ENCODE assay signal across 8 cellular contexts in the genomic region with DNA sequence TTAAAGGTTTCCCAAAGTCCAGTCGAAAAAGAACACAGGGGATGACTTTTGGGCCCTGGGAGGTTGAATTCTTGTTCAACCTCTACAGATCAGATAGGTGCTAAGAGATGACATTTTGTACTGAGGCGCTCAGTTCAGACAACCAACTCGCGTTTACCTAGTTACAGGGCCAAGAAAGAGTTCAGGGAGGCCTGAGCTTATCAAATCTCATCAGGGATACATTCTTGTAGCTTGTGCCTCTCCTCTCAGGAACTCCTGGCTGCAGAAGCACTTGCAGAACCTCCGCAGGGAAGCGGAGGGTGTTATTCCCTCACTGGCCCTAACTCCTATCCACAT. TPM values are rescaled to one million over a fixed set of nuclear protein-coding genes. Genes with fewer than 3 reads are reported as not detected.
DNase-seq lines count a peak whose midpoint lies in the region; ATAC-seq and TF ChIP-seq lines count a peak whose summit lies in the region.

No MANE protein-coding gene starts in this region.

- no peaks in the 10 kb centered on the region for H3K27me3 ChIP-seq in CD8-positive, alpha-beta memory T cell (ENCODE audit: insufficient read depth, low read length, poor library complexity, severe bottlenecking)
- H3K27me3 ChIP-seq in PC-3 (ENCODE audit: low read length): no peaks in the 10 kb centered on the region
- H3K27me3 ChIP-seq in neuronal stem cell (ENCODE audit: control insufficient read depth in 3 of 3, insufficient read depth in 3 of 3, low read depth in 1 of 3, low read length in 3 of 3): no peaks in the 10 kb centered on the region

- ATAC-seq in PC-3: no peak

- peaks cover 19% of the 10 kb centered on the region for H3K4me1 ChIP-seq in CD8-positive, alpha-beta memory T cell (ENCODE audit: insufficient read depth, low read length)
- H3K4me1 ChIP-seq in PC-3 (ENCODE audit: insufficient read depth, low read length) (peaks cover 8% of the 10 kb centered on the region; the same call in 1 of the 2 replicates), neuronal stem cell (ENCODE audit: control insufficient read depth in 2 of 2, insufficient read depth in 1 of 2, low read depth in 1 of 2, low read length in 2 of 2) (peaks cover 0 to 4% of the 10 kb centered on the region in 2 donors)

- BruUV-seq in PC-3 (replicated peaks; lab: Mats Ljungman, UMichigan): no TSS peak

- WGBS in neuronal stem cell (ENCODE audit: extremely low coverage in 2 of 2, insufficient read length in 2 of 2, insufficient replicate concordance in 1 of 2), 2 donors: no CpG with 5 or more reads among the region's 6 CpGs

- H4K20me1 ChIP-seq in PC-3 (ENCODE audit: low read length): no peaks in the 10 kb centered on the region

- no peak overlapping the region for H3K23ac ChIP-seq in neuronal stem cell (ENCODE audit: low read depth, low read length, poor library complexity)

- peaks cover 11% of the 10 kb centered on the region for H3K79me1 ChIP-seq in neuronal stem cell (ENCODE audit: low read depth, low read length)

- H3K4me3 Mint-ChIP-seq in CD8-positive, alpha-beta memory T cell: peak overlapping the region; percentile 92 to 98 (median 95)

- no peaks in the 10 kb centered on the region for H3F3A ChIP-seq in PC-3 (ENCODE audit: low read length, unreplicated experiment)

- no peaks in the 10 kb centered on the region for H3K27me3 Mint-ChIP-seq in CD8-positive, alpha-beta memory T cell

- TF ChIP-seq CTCF in PC-3 (conservative IDR thresholded peaks at IDR 0.05; ENCODE audit: low read depth, low read length): no peak

- peaks cover 39% of the 10 kb centered on the region for H3K79me2 ChIP-seq in PC-3 (ENCODE audit: low read length)

- H3K4ac ChIP-seq in neuronal stem cell (ENCODE audit: low read length): no peak overlapping the region

- peaks cover 4 to 57% (median 54%) of the 10 kb centered on the region in 5 donors for H3K9me3 Mint-ChIP-seq in CD8-positive, alpha-beta memory T cell

- H3K9ac ChIP-seq in PC-3 (ENCODE audit: low read length): peak overlapping the region; percentile 85
- peak overlapping the region; percentile 97 for H3K9ac ChIP-seq in neuronal stem cell (ENCODE audit: low read depth, low read length, poor library complexity)

- H3K4me2 ChIP-seq in PC-3 (ENCODE audit: low read length) (peak overlapping the region; percentile 83), neuronal stem cell (ENCODE audit: insufficient read depth, low read length, poor library complexity, severe bottlenecking) (peak overlapping the region; percentile 86)

- no peak overlapping the region for H4K91ac ChIP-seq in neuronal stem cell (ENCODE audit: low read depth, low read length, poor library complexity)

- peaks cover 44% of the 10 kb centered on the region for H3K36me3 ChIP-seq in CD8-positive, alpha-beta memory T cell (ENCODE audit: insufficient read depth, low read length)
- H3K36me3 ChIP-seq in PC-3 (ENCODE audit: low read depth, low read length): peaks cover 47% of the 10 kb centered on the region
- peaks cover 16 to 47% of the 10 kb centered on the region in 2 donors for H3K36me3 ChIP-seq in neuronal stem cell (replicated peaks in 1 of 2; ENCODE audit: control insufficient read depth in 2 of 2, insufficient read depth in 2 of 2, low read length in 2 of 2)

- no peak overlapping the region for H4K8ac ChIP-seq in neuronal stem cell (ENCODE audit: low read depth, low read length)

- H3K27ac ChIP-seq in CD8-positive, alpha-beta memory T cell (ENCODE audit: low read depth, low read length): peak overlapping the region; percentile 87
- no peak overlapping the region for H3K27ac ChIP-seq in PC-3 (ENCODE audit: low read length)
- peak overlapping the region; percentile 60 for H3K27ac ChIP-seq in epithelial cell of prostate
- no peak overlapping the region for H3K27ac ChIP-seq in neuronal stem cell (replicated peaks; ENCODE audit: low read length)

- H3K4me1 Mint-ChIP-seq in CD8-positive, alpha-beta memory T cell: peaks cover 26 to 53% (median 41%) of the 10 kb centered on the region in 3 donors

- H2BK5ac ChIP-seq in neuronal stem cell (ENCODE audit: low read length): no peak overlapping the region

- POLR2A ChIA-PET in CD8-positive, alpha-beta memory T cell (lab: Charles Lee): interaction anchor here (0.5 to 1.5 kb wide), 3 partner anchors 9 to 72 kb away, joined by 4 to 5 read pairs (median 4); no protein-coding TSS in a partner anchor
- POLR2A ChIA-PET in PC-3 (lab: Charles Lee; ENCODE audit: unreplicated experiment): no interaction called here

- H3K9me3 ChIP-seq in CD8-positive, alpha-beta memory T cell (ENCODE audit: low read length): peaks cover 46% of the 10 kb centered on the region
- 0 out of 2 replicates have a peak, but pooled peaks cover 9% of the 10 kb centered on the region for H3K9me3 ChIP-seq in PC-3 (ENCODE audit: low read length)
- H3K9me3 ChIP-seq in neuronal stem cell (replicated peaks in 1 of 2; ENCODE audit: control insufficient read depth in 2 of 2, insufficient read depth in 1 of 2, low read depth in 1 of 2, low read length in 2 of 2): peaks cover 0 to 43% of the 10 kb centered on the region in 2 donors

- no peak for DNase-seq in CD8-positive, alpha-beta memory T cell
- DNase-seq in PC-3: no peak
- DNase-seq in epithelial cell of prostate (ENCODE audit: low read depth, low spot score): no peak
- no peak for DNase-seq in neuronal stem cell (ENCODE audit: low spot score)
- no peak for DNase-seq in DMS53 (lab: John Stamatoyannopoulos, UW)
- no peak for DNase-seq in NK-92 (lab: John Stamatoyannopoulos, UW; ENCODE audit: unreplicated experiment)
- DNase-seq in hypothalamus (lab: John Stamatoyannopoulos, UW): no peak
- no peak for DNase-seq in Kasumi-1 (lab: John Stamatoyannopoulos, UW)

- CTCF ChIA-PET in CD8-positive, alpha-beta memory T cell (lab: Charles Lee): interaction anchor here (1.3 to 1.5 kb wide), 2 partner anchors 34 to 72 kb away, joined by 3 read pairs; no protein-coding TSS in a partner anchor
- CTCF ChIA-PET in PC-3 (lab: Charles Lee): no interaction called here

- no peak overlapping the region for H2BK120ac ChIP-seq in neuronal stem cell (ENCODE audit: low read depth, low read length)

- H3K36me3 Mint-ChIP-seq in CD8-positive, alpha-beta memory T cell: peaks cover 33 to 62% (median 54%) of the 10 kb centered on the region in 3 donors

- no peak overlapping the region for H2AK5ac ChIP-seq in neuronal stem cell (ENCODE audit: low read depth, low read length)

- H2AFZ ChIP-seq in PC-3 (ENCODE audit: low read length) (peak overlapping the region; percentile 89), neuronal stem cell (ENCODE audit: low read length) (peak overlapping the region; percentile 79)

- H3K4me3 ChIP-seq in CD8-positive, alpha-beta memory T cell (ENCODE audit: low read length): peak overlapping the region; percentile 99
- H3K4me3 ChIP-seq in PC-3 (ENCODE audit: low read length) (peak overlapping the region; percentile 92), neuronal stem cell (ENCODE audit: low read length in 2 of 2) (peak overlapping the region; percentile 84 to 89)

- intact Hi-C loops in PC-3 (cut with micrococcal nuclease): loop anchor here (2.0 to 5.0 kb wide), 2 partner anchors 67 to 170 kb away; partner anchors contain the start of genes ZNF416 and ZNF552

- H3K9me2 ChIP-seq in PC-3 (replicated peaks; ENCODE audit: low read length): no peaks in the 10 kb centered on the region

- H3K14ac ChIP-seq in neuronal stem cell (ENCODE audit: low read length): peak overlapping the region; percentile 86

- H3K27ac Mint-ChIP-seq in CD8-positive, alpha-beta memory T cell: peak overlapping the region in 7 of 8 donors; percentile 93 to 98 (median 95)

- H2BK15ac ChIP-seq in neuronal stem cell (ENCODE audit: low read length): no peak overlapping the region

- H2BK12ac ChIP-seq in neuronal stem cell (ENCODE audit: low read length): no peak overlapping the region

- no peak overlapping the region for H3K18ac ChIP-seq in neuronal stem cell (ENCODE audit: low read length)

RNA-seq across cellular contexts. Expression of gene ZNF776, which starts 0.8 kb away (rescaled TPM):
- 10 to 100 TPM; 13.3 to 17.2 TPM for total RNA-seq in CD8-positive, alpha-beta memory T cell
- 7.0 TPM for polyA plus RNA-seq in CD8-positive, alpha-beta memory T cell
- total RNA-seq in PC-3 (2014; rRNA removed): 14.1 and 17.3 TPM in 2 replicates
- 21.6 TPM for polyA plus RNA-seq in neuronal stem cell (2013, experiment 1 of 2)
- 22.0 TPM for polyA plus RNA-seq in neuronal stem cell (2013, experiment 2 of 2)

RNA-seq across cellular contexts. Expression of gene ZNF671, which starts 20.0 kb away (rescaled TPM):
- total RNA-seq in CD8-positive, alpha-beta memory T cell: 10 to 100 TPM; 10.6 to 11.0 TPM
- polyA plus RNA-seq in CD8-positive, alpha-beta memory T cell: 24.3 TPM
- total RNA-seq in PC-3 (2014; rRNA removed): 2.3 and 4.2 TPM in 2 replicates
- polyA plus RNA-seq in neuronal stem cell (2013, experiment 1 of 2): 3.2 TPM
- polyA plus RNA-seq in neuronal stem cell (2013, experiment 2 of 2): 3.1 TPM

RNA-seq across cellular contexts. Expression of gene ZNF586, which starts 22.0 kb away (rescaled TPM):
- 10 to 100 TPM; 15.6 to 17.1 TPM for total RNA-seq in CD8-positive, alpha-beta memory T cell
- polyA plus RNA-seq in CD8-positive, alpha-beta memory T cell: 18.6 TPM
- 13.1 and 13.2 TPM in 2 replicates for total RNA-seq in PC-3 (2014; rRNA removed)
- polyA plus RNA-seq in neuronal stem cell (2013, experiment 1 of 2): 5.9 TPM
- 5.9 TPM for polyA plus RNA-seq in neuronal stem cell (2013, experiment 2 of 2)

RNA-seq across cellular contexts. Expression of gene ZNF154, which starts 38.4 kb away (rescaled TPM):
- 1 to 10 TPM; 6.5 to 7.7 TPM for total RNA-seq in CD8-positive, alpha-beta memory T cell
- 2.2 TPM for polyA plus RNA-seq in CD8-positive, alpha-beta memory T cell
- total RNA-seq in PC-3 (2014; rRNA removed): 0.46 TPM in 1 of 2 replicates, not detected in the other
- polyA plus RNA-seq in neuronal stem cell (2013, experiment 1 of 2): 8.4 TPM
- 8.3 TPM for polyA plus RNA-seq in neuronal stem cell (2013, experiment 2 of 2)

Comparison
In these comparisons a context has a peak if more than half of its experiments do, and no peak if none do; other contexts are left out.
1. H3K27ac ChIP-seq: peak in CD8-positive, alpha-beta memory T cell (single experiment) and epithelial cell of prostate (single experiment); none in PC-3 (single experiment) and neuronal stem cell (single experiment).
2. Peak in every context shown above with its lines, with median percentiles within 50 percentile points of each other: H3K4me3 ChIP-seq.